ENCODE assay signal across 22 cellular contexts in genomic region chr1:54045487-54045886, GRCh38. TPM values are rescaled to one million over a fixed set of nuclear protein-coding genes. Genes with fewer than 3 reads are reported as not detected.
"Had no signal": no experiment of that assay in that cellular context is flagged by ENCODE, and none has a peak within 500 bp of the region (broad histone marks: within the 10 kb centered on the region; RNA-seq: fewer than 3 reads in every experiment).

No MANE protein-coding gene starts in this region.

- H3K27me3 Mint-ChIP-seq: activated CD4-positive, alpha-beta T cell treated with anti-CD3 and anti-CD28 coated beads, Interleukin-2, amount 10 ng/mL, durations not matched to agents 24 days and 14 days had no signal

- H3K4me3 Mint-ChIP-seq: activated CD4-positive, alpha-beta T cell treated with anti-CD3 and anti-CD28 coated beads, Interleukin-2, amount 10 ng/mL, durations not matched to agents 24 days and 14 days; natural killer cell; WTC11 had no signal

- H3K27ac ChIP-seq: breast epithelium, gastroesophageal sphincter, neutrophil, right atrium auricular region, SJCRH30, testis had no signal

- ATAC-seq: gastroesophageal sphincter; left ventricle myocardium superior; natural killer cell; stimulated activated naive CD8-positive, alpha-beta T cell treated with anti-CD3 and anti-CD28 coated beads, Interleukin-15, Interleukin-2, amounts not matched to agents 100 U/mL and 50 U/mL, for 24 hours; WTC11 had no signal

- H3K9me3 Mint-ChIP-seq: activated CD4-positive, alpha-beta T cell treated with anti-CD3 and anti-CD28 coated beads, Interleukin-2, amount 10 ng/mL, durations not matched to agents 24 days and 14 days; natural killer cell; WTC11 had no signal

- H3K27ac Mint-ChIP-seq: activated CD4-positive, alpha-beta T cell treated with anti-CD3 and anti-CD28 coated beads, Interleukin-2, amount 10 ng/mL, durations not matched to agents 24 days and 14 days; WTC11 had no signal

- DNase-seq: activated CD4-positive, alpha-beta T cell treated with anti-CD3 and anti-CD28 coated beads, Interleukin-2, amount 10 ng/mL, durations not matched to agents 24 days and 14 days; activated gamma-delta T cell; activated T-cell treated with anti-CD3 and anti-CD28 coated beads, Interleukin-2, amount 50 U/mL, for 48 hours; aorta; erythroblast; left ventricle myocardium superior; mesenchymal stem cell; natural killer cell; posterior cingulate gyrus; SJCRH30; stimulated activated CD4-positive, alpha-beta T cell treated with anti-CD3 and anti-CD28 coated beads, Interleukin-15, amount 100 ng/mL, for 24 hours; stimulated activated CD4-positive, alpha-beta T cell treated with anti-CD3 and anti-CD28 coated beads, Interleukin-4, amount 100 ng/mL, for 24 hours; stimulated activated naive CD8-positive, alpha-beta T cell treated with anti-CD3 and anti-CD28 coated beads, Interleukin-15, Interleukin-2, amounts not matched to agents 100 U/mL and 50 U/mL, for 24 hours; T-helper 2 cell; testis had no signal

RNA-seq across cellular contexts. Expression of gene LDLRAD1, which starts 27.5 kb away (rescaled TPM):
- total RNA-seq: activated CD4-positive, alpha-beta T cell treated with anti-CD3 and anti-CD28 coated beads, Interleukin-2, amount 10 ng/mL, durations not matched to agents 24 days and 14 days; aorta; breast epithelium; gastroesophageal sphincter; left ventricle myocardium superior; natural killer cell; right atrium auricular region; SJCRH30; skeletal muscle tissue; ureter had no signal
